8 cellular contexts compared by ENCODE assay signal in the genomic region with DNA sequence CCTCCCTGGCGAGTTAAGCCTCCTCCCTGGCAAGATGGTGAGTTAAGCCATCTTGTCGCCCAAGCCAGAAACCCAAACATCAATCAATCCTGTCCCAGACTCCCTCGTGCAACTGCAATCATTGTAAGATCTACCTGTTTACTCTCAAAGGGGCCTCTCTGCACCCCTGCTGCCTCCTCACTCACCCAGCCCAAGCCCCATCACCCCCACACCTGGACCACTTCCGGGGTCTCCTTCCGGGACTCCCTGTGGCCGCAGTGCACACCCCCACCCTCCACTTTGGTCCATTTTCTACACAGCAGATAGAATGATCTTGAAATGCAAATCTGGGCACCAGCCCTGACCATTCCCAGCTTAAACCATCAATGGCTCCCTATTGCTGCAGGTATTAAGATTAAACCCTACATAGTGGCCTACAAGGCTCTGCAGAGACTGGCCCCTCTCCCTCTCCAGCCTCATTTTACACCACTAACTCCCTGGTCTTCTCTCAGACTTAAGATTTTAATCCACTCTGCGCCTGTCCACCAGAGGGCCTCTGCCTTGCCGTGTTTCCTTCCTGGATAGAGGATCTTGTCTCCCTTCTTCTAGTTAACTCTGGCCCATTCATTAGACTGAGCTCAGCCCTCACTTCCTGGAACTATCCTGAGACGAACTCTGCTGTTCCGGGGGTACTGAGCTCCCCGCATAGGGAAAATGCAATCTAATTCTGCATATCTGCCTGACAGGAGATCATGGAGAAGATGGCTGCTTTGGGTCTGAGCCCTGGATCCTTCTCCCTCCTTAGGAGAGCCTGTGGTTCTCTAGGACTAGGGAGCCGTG. TPM values are rescaled to one million over a fixed set of nuclear protein-coding genes. Genes with fewer than 3 reads are reported as not detected.
DNase-seq lines count a peak whose midpoint lies in the region; ATAC-seq and TF ChIP-seq lines count a peak whose summit lies in the region.

No MANE protein-coding gene starts in this region.

- H3K9me3 Mint-ChIP-seq in activated naive CD8-positive, alpha-beta T cell treated with anti-CD3 and anti-CD28 coated beads for 36 hours = no peaks in the 10 kb centered on the region

- H3K4me1 Mint-ChIP-seq in activated naive CD8-positive, alpha-beta T cell treated with anti-CD3 and anti-CD28 coated beads for 36 hours = no peaks in the 10 kb centered on the region

- no peak overlapping the region for H3K27ac Mint-ChIP-seq in activated naive CD8-positive, alpha-beta T cell treated with anti-CD3 and anti-CD28 coated beads for 36 hours

- H3K79me2 ChIP-seq in ACC112 (ENCODE audit: control insufficient read depth, insufficient read depth, low read length, unreplicated experiment) (no peaks in the 10 kb centered on the region), parathyroid adenoma (no peaks in the 10 kb centered on the region)

- H3K27me3 ChIP-seq in ACC112 (ENCODE audit: insufficient read depth, low read length) = peaks cover 55% of the 10 kb centered on the region
- H3K27me3 ChIP-seq in parathyroid adenoma (ENCODE audit: control insufficient read depth, insufficient read depth, low read length) = no peaks in the 10 kb centered on the region

- ATAC-seq in GM19395 (IDR thresholded peaks at IDR 0.05; ENCODE audit: unreplicated experiment) (no peak), HG03280 (IDR thresholded peaks at IDR 0.05; ENCODE audit: unreplicated experiment) (no peak)

- H3K36me3 ChIP-seq in ACC112 (ENCODE audit: insufficient read depth, low read length) (no peaks in the 10 kb centered on the region), parathyroid adenoma (ENCODE audit: control insufficient read depth, insufficient read depth, low read length) (no peaks in the 10 kb centered on the region)

- DNase-seq in RKO (ENCODE audit: low spot score) (peak; percentile 74), fibroblast of peridontal ligament (ENCODE audit: extremely low read depth) (peak; percentile 49)
- DNase-seq in activated naive CD8-positive, alpha-beta T cell treated with anti-CD3 and anti-CD28 coated beads for 36 hours = no peak

- no peak overlapping the region for H3K4me3 ChIP-seq in ACC112 (ENCODE audit: low read depth, low read length)
- H3K4me3 ChIP-seq in parathyroid adenoma (ENCODE audit: low read depth, low read length) = no peak overlapping the region

- no peak overlapping the region for H3K4me2 ChIP-seq in parathyroid adenoma (ENCODE audit: low read length)

- H3K27ac ChIP-seq in ACC112 (ENCODE audit: low read depth, low read length) = no peak overlapping the region
- no peak overlapping the region for H3K27ac ChIP-seq in parathyroid adenoma

- H3K9ac ChIP-seq in parathyroid adenoma = no peak overlapping the region

- peak overlapping the region; percentile 90 for H2AFZ ChIP-seq in ACC112 (ENCODE audit: low read length, unreplicated experiment)
- H2AFZ ChIP-seq in parathyroid adenoma = peak overlapping the region; percentile 25

- H3K36me3 Mint-ChIP-seq in activated naive CD8-positive, alpha-beta T cell treated with anti-CD3 and anti-CD28 coated beads for 36 hours = no peaks in the 10 kb centered on the region

- no peak overlapping the region for H3K4me3 Mint-ChIP-seq in activated naive CD8-positive, alpha-beta T cell treated with anti-CD3 and anti-CD28 coated beads for 36 hours

- H3K4me1 ChIP-seq in ACC112 (ENCODE audit: control insufficient read depth, insufficient read depth, low read length, unreplicated experiment) (peaks cover 3% of the 10 kb centered on the region), parathyroid adenoma (peaks cover 4% of the 10 kb centered on the region)

- peak; percentile 49 for TF ChIP-seq CTCF in GM12874 (IDR thresholded peaks at IDR 0.05; ENCODE audit: insufficient read depth, low read depth, low read length)
- peak; percentile 57 for TF ChIP-seq CTCF in parathyroid adenoma (IDR thresholded peaks at IDR 0.05)

- H3K27me3 Mint-ChIP-seq in activated naive CD8-positive, alpha-beta T cell treated with anti-CD3 and anti-CD28 coated beads for 36 hours = peaks cover 16% of the 10 kb centered on the region

- H3K9me3 ChIP-seq in parathyroid adenoma (ENCODE audit: control insufficient read depth, low read length) = no peaks in the 10 kb centered on the region

RNA-seq across cellular contexts. Expression of a gene that starts 41.9 kb away (rescaled TPM):
- total RNA-seq in activated naive CD8-positive, alpha-beta T cell treated with anti-CD3 and anti-CD28 coated beads for 36 hours = not detected
